In genomic region chr7:29197916-29198315, GRCh38 we compare ENCODE assay signal across 24 cellular contexts. TPM values are rescaled to one million over a fixed set of nuclear protein-coding genes. Genes with fewer than 3 reads are reported as not detected.
A peak's percentile ranks its signal among the peaks of the same experiment; 100 is the strongest.
DNase-seq lines count a peak whose midpoint lies in the region; ATAC-seq and TF ChIP-seq lines count a peak whose summit lies in the region.
"Had no signal": no experiment of that assay in that cellular context is flagged by ENCODE, and none has a peak within 500 bp of the region (broad histone marks: within the 10 kb centered on the region; RNA-seq: fewer than 3 reads in every experiment).

No MANE protein-coding gene starts in this region.

- no peaks in the 10 kb centered on the region for H4K20me1 ChIP-seq in KMS-11 (ENCODE audit: insufficient read depth)

- H3K9me3 Mint-ChIP-seq in CD8-positive, alpha-beta memory T cell, result peaks cover 0 to 2% (median 0%) of the 10 kb centered on the region in 5 donors
- H3K9me3 Mint-ChIP-seq in natural killer cell treated with Interleukin-12 subunit alpha and Interleukin-12 subunit beta and Interleukin-15 and Interleukin-18, amount 100 ng/mL, for 72 hours, result no peaks in the 10 kb centered on the region
- H3K9me3 Mint-ChIP-seq: T-cell had no signal

- H2BK120ac ChIP-seq in mesendoderm (ENCODE audit: low read depth, low read length), result no peak overlapping the region

- no peak for DNase-seq in CD8-positive, alpha-beta memory T cell
- DNase-seq in cerebellar cortex (ENCODE audit: low spot score) (peak; percentile 78), mesendoderm (no peak), DMS 273 (lab: John Stamatoyannopoulos, UW; ENCODE audit: unreplicated experiment) (no peak)
- no peak for DNase-seq in natural killer cell treated with Interleukin-12 subunit alpha and Interleukin-12 subunit beta and Interleukin-15 and Interleukin-18, amount 100 ng/mL, for 72 hours (ENCODE audit: low spot score)
- DNase-seq: Caco-2; CD4-positive, alpha-beta memory T cell; DMS 273 treated with DMSO at 0.1 percent for 48 hours; DMS79 treated with DMSO at 0.1 percent for 48 hours; Karpas-422; NCI-H1092 treated with DMSO at 0.1 percent for 48 hours; NCI-H1436 treated with DMSO at 0.1 percent for 48 hours; NCI-H2029; NCI-H82; SHP77; T-cell had no signal

- no peak for TF ChIP-seq CTCF in KMS-11 (conservative IDR thresholded peaks at IDR 0.05; ENCODE audit: low read depth, low read length)

- no peaks in the 10 kb centered on the region for H3K9me3 ChIP-seq in CD8-positive, alpha-beta memory T cell (ENCODE audit: low read length)
- H3K9me3 ChIP-seq: A549, Caco-2 had no signal

- no peak overlapping the region for H4K8ac ChIP-seq in mesendoderm (ENCODE audit: low read depth, low read length)

- POLR2A ChIA-PET in CD8-positive, alpha-beta memory T cell (lab: Charles Lee), result no interaction called here

- H3K56ac ChIP-seq in mesendoderm (ENCODE audit: low read length), result no peak overlapping the region

- peaks cover 0 to 4% of the 10 kb centered on the region in 2 donors for H3K27me3 Mint-ChIP-seq in CD8-positive, alpha-beta memory T cell
- peaks cover 5 to 6% of the 10 kb centered on the region in 2 donors for H3K27me3 Mint-ChIP-seq in natural killer cell treated with Interleukin-12 subunit alpha and Interleukin-12 subunit beta and Interleukin-15 and Interleukin-18, amount 100 ng/mL, for 72 hours

- H3K18ac ChIP-seq in mesendoderm (ENCODE audit: low read length), result no peak overlapping the region

- no CpG with 5 or more reads among the region's 3 CpGs for WGBS in mesendoderm (ENCODE audit: extremely low coverage, insufficient coverage, low lambda C conversion rate)

- no peak overlapping the region for H3K23ac ChIP-seq in mesendoderm (ENCODE audit: low read length)

- H3K36me3 ChIP-seq in CD8-positive, alpha-beta memory T cell (ENCODE audit: insufficient read depth, low read length), result no peaks in the 10 kb centered on the region
- H3K36me3 ChIP-seq in KMS-11 (ENCODE audit: insufficient read depth), result no peaks in the 10 kb centered on the region
- no peaks in the 10 kb centered on the region for H3K36me3 ChIP-seq in mesendoderm (ENCODE audit: control insufficient read depth, insufficient read depth, low read length)

- peaks cover 46 to 81% (median 53%) of the 10 kb centered on the region in 3 donors for H3K4me1 Mint-ChIP-seq in CD8-positive, alpha-beta memory T cell
- peaks cover 34 to 51% of the 10 kb centered on the region in 2 donors for H3K4me1 Mint-ChIP-seq in natural killer cell treated with Interleukin-12 subunit alpha and Interleukin-12 subunit beta and Interleukin-15 and Interleukin-18, amount 100 ng/mL, for 72 hours (ENCODE audit: low read depth in 2 of 2)

- H2AFZ ChIP-seq in KMS-11 (ENCODE audit: low read depth), result no peak overlapping the region

- H3K4me3 ChIP-seq in CD8-positive, alpha-beta memory T cell (ENCODE audit: low read length), result no peak overlapping the region
- H3K4me3 ChIP-seq in KMS-11 (IDR thresholded peaks at IDR 0.05; ENCODE audit: insufficient read depth, low read depth, low read length) (no peak overlapping the region), mesendoderm (ENCODE audit: low read length) (no peak overlapping the region)
- H3K4me3 ChIP-seq: A549 had no signal

- H3K9ac ChIP-seq in KMS-11 (no peak overlapping the region), mesendoderm (ENCODE audit: low read length) (no peak overlapping the region)

- no peaks in the 10 kb centered on the region for H3K79me1 ChIP-seq in mesendoderm (ENCODE audit: low read length)

- peak overlapping the region in 5 of 7 donors; percentile 1 to 95 (median 8) for H3K4me3 Mint-ChIP-seq in CD8-positive, alpha-beta memory T cell
- peak overlapping the region; percentile 92 for H3K4me3 Mint-ChIP-seq in natural killer cell treated with Interleukin-12 subunit alpha and Interleukin-12 subunit beta and Interleukin-15 and Interleukin-18, amount 100 ng/mL, for 72 hours
- H3K4me3 Mint-ChIP-seq: CD4-positive, alpha-beta memory T cell; T-cell had no signal

- no peak overlapping the region for H3K4ac ChIP-seq in mesendoderm (ENCODE audit: low read depth, low read length)

- H3K36me3 Mint-ChIP-seq in CD8-positive, alpha-beta memory T cell, result peaks cover 0 to 8% (median 0%) of the 10 kb centered on the region in 3 donors
- H3K36me3 Mint-ChIP-seq in natural killer cell treated with Interleukin-12 subunit alpha and Interleukin-12 subunit beta and Interleukin-15 and Interleukin-18, amount 100 ng/mL, for 72 hours, result no peaks in the 10 kb centered on the region
- H3K36me3 Mint-ChIP-seq: T-cell had no signal

- no peak overlapping the region for H3K27ac ChIP-seq in CD8-positive, alpha-beta memory T cell (ENCODE audit: low read depth, low read length)
- no peak overlapping the region; the same call in 1 of the 2 replicates for H3K27ac ChIP-seq in KMS-11
- H3K27ac ChIP-seq in mesendoderm (ENCODE audit: low read depth, low read length), result no peak overlapping the region
- H3K27ac ChIP-seq: A549, HL-60, RWPE1 had no signal

- H4K5ac ChIP-seq in mesendoderm (ENCODE audit: low read length), result no peak overlapping the region

- H2AK5ac ChIP-seq in mesendoderm (ENCODE audit: low read length), result no peak overlapping the region

- H2BK15ac ChIP-seq in mesendoderm (replicated peaks; ENCODE audit: low read depth), result no peak overlapping the region

- no peak overlapping the region for H2BK5ac ChIP-seq in mesendoderm (ENCODE audit: low read length)

- H3K79me2 ChIP-seq in KMS-11 (ENCODE audit: insufficient read depth, low read depth) (peaks cover 18% of the 10 kb centered on the region; the same call in 1 of the 2 replicates), mesendoderm (ENCODE audit: control insufficient read depth, insufficient read depth, low read length) (no peaks in the 10 kb centered on the region)

- H3K4me1 ChIP-seq in CD8-positive, alpha-beta memory T cell (ENCODE audit: insufficient read depth, low read length), result peaks cover 17% of the 10 kb centered on the region
- H3K4me1 ChIP-seq in KMS-11 (ENCODE audit: low read depth, poor library complexity, severe bottlenecking) (peaks cover 36% of the 10 kb centered on the region), mesendoderm (ENCODE audit: control insufficient read depth, low read depth, low read length) (peaks cover 17% of the 10 kb centered on the region)
- H3K4me1 ChIP-seq: A549 had no signal

- H3K27ac Mint-ChIP-seq in CD8-positive, alpha-beta memory T cell, result peak overlapping the region in 2 of 8 donors; percentile 8 to 26
- no peak overlapping the region for H3K27ac Mint-ChIP-seq in natural killer cell treated with Interleukin-12 subunit alpha and Interleukin-12 subunit beta and Interleukin-15 and Interleukin-18, amount 100 ng/mL, for 72 hours
- H3K27ac Mint-ChIP-seq: CD4-positive, alpha-beta memory T cell; T-cell had no signal

- no peaks in the 10 kb centered on the region for H3K27me3 ChIP-seq in CD8-positive, alpha-beta memory T cell (ENCODE audit: insufficient read depth, low read length, poor library complexity, severe bottlenecking)
- no peaks in the 10 kb centered on the region for H3K27me3 ChIP-seq in KMS-11 (ENCODE audit: insufficient read depth, low read depth)
- H3K27me3 ChIP-seq in mesendoderm (ENCODE audit: insufficient read depth, low read length, poor library complexity), result peaks cover 9% of the 10 kb centered on the region

- peak overlapping the region; percentile 88 for H3K4me2 ChIP-seq in KMS-11
- H3K4me2 ChIP-seq in mesendoderm (ENCODE audit: low read length), result no peak overlapping the region
- H3K4me2 ChIP-seq: A549 had no signal

- CTCF ChIA-PET in CD8-positive, alpha-beta memory T cell (lab: Charles Lee), result interaction anchor here (1.3 kb wide), 1 partner anchor 8 kb away, joined by 7 read pairs; no protein-coding TSS in a partner anchor

- no peak for ATAC-seq in natural killer cell treated with Interleukin-12 subunit alpha and Interleukin-12 subunit beta and Interleukin-15 and Interleukin-18, amount 100 ng/mL, for 72 hours
- no peak for ATAC-seq in GM18858 (IDR thresholded peaks at IDR 0.05; ENCODE audit: unreplicated experiment)
- ATAC-seq: A549, Panc1, T-cell had no signal

RNA-seq across cellular contexts. Expression of gene CHN2, which starts 3.3 kb away (rescaled TPM):
- 1 to 10 TPM; 4.1 to 5.3 TPM for total RNA-seq in CD8-positive, alpha-beta memory T cell
- polyA plus RNA-seq in CD8-positive, alpha-beta memory T cell, result 30.4 TPM
- 1 to 10 TPM in 1 of 2 donors, under 1 TPM in 1; 0.70 to 2.1 TPM for total RNA-seq in natural killer cell treated with Interleukin-12 subunit alpha and Interleukin-12 subunit beta and Interleukin-15 and Interleukin-18, amount 100 ng/mL, for 72 hours
- 7.2 TPM for polyA plus RNA-seq in mesendoderm (2013, experiment 1 of 2)
- polyA plus RNA-seq in mesendoderm (2013, experiment 2 of 2), result 5.3 TPM
- total RNA-seq: M059J, OCI-LY7 had no signal

RNA-seq across cellular contexts. Expression of gene CPVL, which starts 51.6 kb away (rescaled TPM):
- 1 to 10 TPM; 1.0 to 1.3 TPM for total RNA-seq in CD8-positive, alpha-beta memory T cell
- not detected for polyA plus RNA-seq in CD8-positive, alpha-beta memory T cell
- total RNA-seq in natural killer cell treated with Interleukin-12 subunit alpha and Interleukin-12 subunit beta and Interleukin-15 and Interleukin-18, amount 100 ng/mL, for 72 hours, result 1 to 10 TPM in 1 of 2 donors, not detected in 1; 1.4 TPM
- polyA plus RNA-seq in mesendoderm (2013, experiment 1 of 2), result 45.4 TPM
- 45.8 TPM for polyA plus RNA-seq in mesendoderm (2013, experiment 2 of 2)
- total RNA-seq: OCI-LY7 had no signal
